Comparison of ENCODE assay signal across 14 cellular contexts in the genomic region with DNA sequence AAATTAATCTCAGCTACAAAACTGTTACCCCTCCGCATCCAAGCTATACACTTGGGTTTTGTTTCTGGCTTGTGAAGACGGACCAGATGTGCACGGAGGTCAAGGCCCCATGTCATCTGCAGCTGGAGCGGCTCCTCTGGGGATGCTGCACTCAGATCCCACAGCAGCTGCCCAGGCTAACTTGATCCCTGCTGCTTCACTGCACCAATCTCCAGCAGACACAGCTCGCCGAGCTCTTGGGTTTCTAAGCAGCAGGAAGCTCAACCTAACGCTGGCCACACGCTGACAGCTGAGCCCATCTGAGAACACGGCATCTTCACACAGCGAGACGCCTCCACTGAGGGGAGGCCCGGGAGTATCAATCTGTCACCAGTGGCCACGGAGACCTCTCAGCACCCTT.
DNase-seq lines count a peak whose midpoint lies in the region; ATAC-seq and TF ChIP-seq lines count a peak whose summit lies in the region.
"Had no signal": no experiment of that assay in that cellular context is flagged by ENCODE, and none has a peak within 500 bp of the region (broad histone marks: within the 10 kb centered on the region; RNA-seq: fewer than 3 reads in every experiment).

No MANE protein-coding gene starts in this region.

- POLR2A ChIA-PET in MCF 10A (lab: Yijun Ruan, JAX): interaction anchor here (1.9 kb wide), 1 partner anchor 334 kb away, joined by 4 read pairs; a partner anchor contains a TSS

- H3K36me3 ChIP-seq in BLaER1 (peaks cover 32% of the 10 kb centered on the region), body of pancreas (replicated peaks in 1 of 2; ENCODE audit: insufficient read depth in 1 of 2, low read depth in 2 of 2) (peaks cover 0 to under 1% of the 10 kb centered on the region in 2 donors), right atrium auricular region (peaks cover 17% of the 10 kb centered on the region)

- H3K27me3 Mint-ChIP-seq in MCF 10A (ENCODE audit: insufficient read depth, unreplicated experiment): no peaks in the 10 kb centered on the region
- no peaks in the 10 kb centered on the region for H3K27me3 Mint-ChIP-seq in activated T-helper 1 cell treated with anti-CD3 and anti-CD28 coated beads, Interleukin-12 subunit alpha, Interleukin-12 subunit beta, Interleukin-2, Interleukin-4 antibody, amounts not matched to agents 30 ng/mL and 10 ng/mL and 1 ng/mL, durations not matched to agents 14 hours and 24 hours and 36 hours (ENCODE audit: insufficient read depth)
- H3K27me3 Mint-ChIP-seq: activated naive CD8-positive, alpha-beta T cell treated with anti-CD3 and anti-CD28 coated beads, Interleukin-2, amount 50 U/mL, for 24 hours; CD8-positive, alpha-beta memory T cell; stimulated activated naive CD8-positive, alpha-beta T cell treated with anti-CD3 and anti-CD28 coated beads, Interleukin-15, amount 100 ng/mL, for 72 hours had no signal

- H3K27ac ChIP-seq in BLaER1 (peak overlapping the region; percentile 85), body of pancreas (no peak overlapping the region), right atrium auricular region (no peak overlapping the region)

- 79 to 80% methylated on average over 11 to 13 of the region's 13 CpGs for WGBS in body of pancreas, 2 donors

- H3K4me1 ChIP-seq in BLaER1: peaks cover 100% of the 10 kb centered on the region
- peaks cover 10% of the 10 kb centered on the region for H3K4me1 ChIP-seq in body of pancreas
- no peaks in the 10 kb centered on the region for H3K4me1 ChIP-seq in right atrium auricular region

- intact Hi-C loops in body of pancreas (cut with DNase I) (loop anchor here (10.0 kb wide), 1 partner anchor 59 kb away; no protein-coding TSS in a partner anchor), MCF 10A (cut with micrococcal nuclease) (no loop called here)
- intact Hi-C loops in activated T-helper 1 cell treated with anti-CD3 and anti-CD28 coated beads, Interleukin-12 subunit alpha, Interleukin-12 subunit beta, Interleukin-2, Interleukin-4 antibody, amounts not matched to agents 30 ng/mL and 10 ng/mL and 1 ng/mL, durations not matched to agents 14 hours and 24 hours and 36 hours (cut with micrococcal nuclease): no loop called here

- no peaks in the 10 kb centered on the region for H4K20me1 ChIP-seq in BLaER1

- DNase-seq in body of pancreas (no peak), right atrium auricular region (ENCODE audit: low spot score) (peak; percentile 54), retina (peak; percentile 67), NCI-H345 (lab: John Stamatoyannopoulos, UW) (no peak), NCI-H226 (no peak), MCF 10A (ENCODE audit: unreplicated experiment) (no peak)
- DNase-seq in activated T-helper 1 cell treated with anti-CD3 and anti-CD28 coated beads, Interleukin-12 subunit alpha, Interleukin-12 subunit beta, Interleukin-2, Interleukin-4 antibody, amounts not matched to agents 30 ng/mL and 10 ng/mL and 1 ng/mL, durations not matched to agents 14 hours and 24 hours and 36 hours (ENCODE audit: low spot score): no peak
- DNase-seq: activated naive CD8-positive, alpha-beta T cell treated with anti-CD3 and anti-CD28 coated beads, Interleukin-2, amount 50 U/mL, for 24 hours; CD8-positive, alpha-beta memory T cell; DND-41; left colon; stimulated activated naive CD8-positive, alpha-beta T cell treated with anti-CD3 and anti-CD28 coated beads, Interleukin-15, amount 100 ng/mL, for 72 hours; T-helper 1 cell had no signal

- H3K9me3 Mint-ChIP-seq in MCF 10A (ENCODE audit: unreplicated experiment): no peaks in the 10 kb centered on the region
- no peaks in the 10 kb centered on the region for H3K9me3 Mint-ChIP-seq in activated T-helper 1 cell treated with anti-CD3 and anti-CD28 coated beads, Interleukin-12 subunit alpha, Interleukin-12 subunit beta, Interleukin-2, Interleukin-4 antibody, amounts not matched to agents 30 ng/mL and 10 ng/mL and 1 ng/mL, durations not matched to agents 14 hours and 24 hours and 36 hours
- H3K9me3 Mint-ChIP-seq: activated naive CD8-positive, alpha-beta T cell treated with anti-CD3 and anti-CD28 coated beads, Interleukin-2, amount 50 U/mL, for 24 hours; CD8-positive, alpha-beta memory T cell; stimulated activated naive CD8-positive, alpha-beta T cell treated with anti-CD3 and anti-CD28 coated beads, Interleukin-15, amount 100 ng/mL, for 72 hours had no signal

- ATAC-seq in body of pancreas: peak; percentile 28
- ATAC-seq: activated naive CD8-positive, alpha-beta T cell treated with anti-CD3 and anti-CD28 coated beads, Interleukin-2, amount 50 U/mL, for 24 hours; left colon had no signal

- CTCF ChIA-PET in MCF 10A (lab: Yijun Ruan, JAX): interaction anchor here (0.6 kb wide), 2 partner anchors 14 to 220 kb away, joined by 3 to 5 read pairs; no protein-coding TSS in a partner anchor

- peak overlapping the region; percentile 86 for H3K4me2 ChIP-seq in BLaER1

- no peak for TF ChIP-seq CTCF in body of pancreas (IDR thresholded peaks at IDR 0.05)
- TF ChIP-seq CTCF in right atrium auricular region (IDR thresholded peaks at IDR 0.05): no peak
- no peak for TF ChIP-seq CTCF in MCF 10A (IDR thresholded peaks at IDR 0.05; ENCODE audit: unreplicated experiment)

- H3K4me3 ChIP-seq in BLaER1 (peak overlapping the region; percentile 22), body of pancreas (no peak overlapping the region), right atrium auricular region (no peak overlapping the region)

- no peaks in the 10 kb centered on the region for H3K4me1 Mint-ChIP-seq in MCF 10A (ENCODE audit: insufficient read depth, unreplicated experiment)
- peaks cover 25% of the 10 kb centered on the region for H3K4me1 Mint-ChIP-seq in activated T-helper 1 cell treated with anti-CD3 and anti-CD28 coated beads, Interleukin-12 subunit alpha, Interleukin-12 subunit beta, Interleukin-2, Interleukin-4 antibody, amounts not matched to agents 30 ng/mL and 10 ng/mL and 1 ng/mL, durations not matched to agents 14 hours and 24 hours and 36 hours (ENCODE audit: low read depth)

- peaks cover 12% of the 10 kb centered on the region for H3K36me3 Mint-ChIP-seq in MCF 10A (ENCODE audit: insufficient read depth, unreplicated experiment)
- H3K36me3 Mint-ChIP-seq in activated T-helper 1 cell treated with anti-CD3 and anti-CD28 coated beads, Interleukin-12 subunit alpha, Interleukin-12 subunit beta, Interleukin-2, Interleukin-4 antibody, amounts not matched to agents 30 ng/mL and 10 ng/mL and 1 ng/mL, durations not matched to agents 14 hours and 24 hours and 36 hours (ENCODE audit: low read depth): peaks cover 34% of the 10 kb centered on the region

- H3K4me3 Mint-ChIP-seq in MCF 10A (ENCODE audit: unreplicated experiment): no peak overlapping the region
- no peak overlapping the region for H3K4me3 Mint-ChIP-seq in activated T-helper 1 cell treated with anti-CD3 and anti-CD28 coated beads, Interleukin-12 subunit alpha, Interleukin-12 subunit beta, Interleukin-2, Interleukin-4 antibody, amounts not matched to agents 30 ng/mL and 10 ng/mL and 1 ng/mL, durations not matched to agents 14 hours and 24 hours and 36 hours
- H3K4me3 Mint-ChIP-seq: activated naive CD8-positive, alpha-beta T cell treated with anti-CD3 and anti-CD28 coated beads, Interleukin-2, amount 50 U/mL, for 24 hours; stimulated activated naive CD8-positive, alpha-beta T cell treated with anti-CD3 and anti-CD28 coated beads, Interleukin-15, amount 100 ng/mL, for 72 hours had no signal

- H3K9me3 ChIP-seq in BLaER1 (no peaks in the 10 kb centered on the region), body of pancreas (no peaks in the 10 kb centered on the region), right atrium auricular region (no peaks in the 10 kb centered on the region)

- TF ChIP-seq POLR2A in body of pancreas (IDR thresholded peaks at IDR 0.05): no peak

- H3K9ac ChIP-seq in BLaER1: peak overlapping the region; percentile 42

- no peak overlapping the region for H3K27ac Mint-ChIP-seq in MCF 10A (ENCODE audit: low read depth, unreplicated experiment)
- no peak overlapping the region for H3K27ac Mint-ChIP-seq in activated T-helper 1 cell treated with anti-CD3 and anti-CD28 coated beads, Interleukin-12 subunit alpha, Interleukin-12 subunit beta, Interleukin-2, Interleukin-4 antibody, amounts not matched to agents 30 ng/mL and 10 ng/mL and 1 ng/mL, durations not matched to agents 14 hours and 24 hours and 36 hours
- H3K27ac Mint-ChIP-seq: activated naive CD8-positive, alpha-beta T cell treated with anti-CD3 and anti-CD28 coated beads, Interleukin-2, amount 50 U/mL, for 24 hours had no signal

- BruUV-seq in MCF 10A (replicated peaks; lab: Mats Ljungman, UMichigan): no TSS peak

- no peaks in the 10 kb centered on the region for H3K27me3 ChIP-seq in BLaER1
- no peaks in the 10 kb centered on the region for H3K27me3 ChIP-seq in body of pancreas
- no peaks in the 10 kb centered on the region for H3K27me3 ChIP-seq in right atrium auricular region

Comparison
In these comparisons a context has a peak if more than half of its experiments do, and no peak if none do; other contexts are left out.
1. DNase-seq: peak in right atrium auricular region (single experiment) and retina (single experiment); none in body of pancreas (0 of 4), NCI-H345 (single experiment), NCI-H226 (single experiment), MCF 10A (single experiment) and activated T-helper 1 cell treated with anti-CD3 and anti-CD28 coated beads, Interleukin-12 subunit alpha, Interleukin-12 subunit beta, Interleukin-2, Interleukin-4 antibody, amounts not matched to agents 30 ng/mL and 10 ng/mL and 1 ng/mL, durations not matched to agents 14 hours and 24 hours and 36 hours (single experiment).